2 cellular contexts compared by ENCODE assay signal in genomic region chr7:155445606-155446005, GRCh38. TPM values are rescaled to one million over a fixed set of nuclear protein-coding genes. Genes with fewer than 3 reads are reported as not detected.
"Had no signal": no experiment of that assay in that cellular context is flagged by ENCODE, and none has a peak within 500 bp of the region (broad histone marks: within the 10 kb centered on the region; RNA-seq: fewer than 3 reads in every experiment).

No MANE protein-coding gene starts in this region.

RNA-seq across cellular contexts. Expression of gene EN2, which starts 12.3 kb away (rescaled TPM):
- total RNA-seq: M059J, MCF 10A had no signal
